24 cellular contexts compared by ENCODE assay signal in the genomic region with DNA sequence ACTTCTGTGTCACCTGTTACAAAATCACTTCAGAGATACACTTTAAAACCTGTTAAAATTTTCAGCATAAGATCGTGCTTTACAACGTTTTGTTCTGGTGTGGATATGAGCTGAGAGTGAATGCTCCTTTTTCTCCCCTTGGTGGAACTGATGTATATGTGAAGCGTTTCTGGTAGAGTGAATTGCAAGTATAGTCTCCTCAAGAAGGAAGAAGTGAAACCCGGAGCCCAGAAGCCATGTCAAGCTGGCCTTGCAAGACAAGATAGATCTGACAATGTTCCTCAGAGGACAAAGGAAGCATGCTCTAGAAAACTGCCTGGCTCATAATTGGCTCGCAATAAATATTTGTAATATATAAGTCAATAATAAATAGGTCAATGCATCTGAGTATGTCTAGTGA. TPM values are rescaled to one million over a fixed set of nuclear protein-coding genes. Genes with fewer than 3 reads are reported as not detected.
DNase-seq lines count a peak whose midpoint lies in the region; ATAC-seq and TF ChIP-seq lines count a peak whose summit lies in the region.
"Had no signal": no experiment of that assay in that cellular context is flagged by ENCODE, and none has a peak within 500 bp of the region (broad histone marks: within the 10 kb centered on the region; RNA-seq: fewer than 3 reads in every experiment).

No MANE protein-coding gene starts in this region.

- in situ Hi-C loops in brain microvascular endothelial cell (cut with HindIII; ENCODE audit: low pct_ligation_motif_present, low sequenced_read_pairs): no loop called here

- H3K79me2 ChIP-seq in OCI-LY7 (ENCODE audit: insufficient read depth, low read depth, low read length): no peaks in the 10 kb centered on the region

- DNase-seq in GM10248 (ENCODE audit: extremely low spot score): peak; percentile 10
- DNase-seq in OCI-LY7 (ENCODE audit: low spot score): peak; percentile 26
- DNase-seq in stimulated activated CD4-positive, alpha-beta T cell treated with anti-CD3 and anti-CD28 coated beads, Interleukin-4, amount 100 ng/mL, for 4 hours: no peak
- DNase-seq in left lobe of liver (ENCODE audit: low spot score): no peak
- DNase-seq in brain microvascular endothelial cell: no peak
- DNase-seq: activated CD4-positive, CD25-positive, alpha-beta regulatory T cell; activated CD8-positive, alpha-beta T cell treated with anti-CD3 and anti-CD28 coated beads, Interleukin-2, amount 10 ng/mL, durations not matched to agents 7 days and 5 days; activated naive CD4-positive, alpha-beta T cell treated with Interleukin-2 at 50 U/mL for 16 hours; activated T-cell treated with anti-CD3 and anti-CD28 coated beads, Interleukin-2, amount 50 U/mL, for 24 hours; amygdala; C1 segment of cervical spinal cord; dermis blood vessel endothelial cell; GM23248; left lung; midbrain; NCI-H187; sigmoid colon; T-helper 9 cell had no signal

- no TSS peak for BruUV-seq in OCI-LY7 (replicated peaks; lab: Mats Ljungman, UMichigan)

- no peaks in the 10 kb centered on the region for H4K20me1 ChIP-seq in OCI-LY7 (ENCODE audit: insufficient read depth, low read length)

- CTCF ChIA-PET in GM10248 (lab: Yijun Ruan, JAX): interaction anchor here (1.1 kb wide), 1 partner anchor 12 kb away, joined by 3 read pairs; no protein-coding TSS in a partner anchor
- CTCF ChIA-PET in OCI-LY7 (lab: Charles Lee; ENCODE audit: unreplicated experiment): no interaction called here

- H3K27ac ChIP-seq in OCI-LY7 (ENCODE audit: low read depth, low read length, poor library complexity, severe bottlenecking) (no peak overlapping the region), brain microvascular endothelial cell (no peak overlapping the region)
- H3K27ac ChIP-seq: GM23248, left lung, sigmoid colon had no signal

- POLR2A ChIA-PET in GM10248 (lab: Yijun Ruan, JAX) (no interaction called here), OCI-LY7 (lab: Charles Lee) (interaction anchor here (0.9 kb wide), 1 partner anchor 11 kb away, joined by 3 read pairs; no protein-coding TSS in a partner anchor)

- no peaks in the 10 kb centered on the region for H3K9me2 ChIP-seq in OCI-LY7 (ENCODE audit: insufficient read depth, low read length)

- H2AFZ ChIP-seq in OCI-LY7 (ENCODE audit: low read length): no peak overlapping the region
- H2AFZ ChIP-seq: GM23248 had no signal

- H3K36me3 ChIP-seq in OCI-LY7 (ENCODE audit: insufficient read depth, low read length) (no peaks in the 10 kb centered on the region), brain microvascular endothelial cell (replicated peaks) (no peaks in the 10 kb centered on the region)
- H3K36me3 ChIP-seq: left lung, sigmoid colon had no signal

- ATAC-seq in GM21360 (IDR thresholded peaks at IDR 0.05; ENCODE audit: unreplicated experiment) (peak; percentile 79), HG03565 (IDR thresholded peaks at IDR 0.05; ENCODE audit: unreplicated experiment) (peak; percentile 32), GM21515 (IDR thresholded peaks at IDR 0.05; ENCODE audit: unreplicated experiment) (no peak), left lobe of liver (no peak)
- ATAC-seq: activated CD8-positive, alpha-beta T cell treated with anti-CD3 and anti-CD28 coated beads, Interleukin-2, amount 10 ng/mL, durations not matched to agents 7 days and 5 days; left lung; SK-N-SH treated with all-trans-retinoic acid at 6 μM for 48 hours had no signal

- TF ChIP-seq CTCF in GM10248 (IDR thresholded peaks at IDR 0.05; ENCODE audit: control extremely low read depth, extremely low read depth, low read depth, missing control alignments) (no peak), OCI-LY7 (conservative IDR thresholded peaks at IDR 0.05; ENCODE audit: low read length) (no peak), brain microvascular endothelial cell (IDR thresholded peaks at IDR 0.05; ENCODE audit: low read depth, low read length, missing control alignments) (no peak)

- no peaks in the 10 kb centered on the region for H3K9me3 ChIP-seq in OCI-LY7 (ENCODE audit: low read length)
- H3K9me3 ChIP-seq: left lung, sigmoid colon had no signal

- no peaks in the 10 kb centered on the region for H3K27me3 ChIP-seq in brain microvascular endothelial cell (replicated peaks)
- H3K27me3 ChIP-seq: left lung, sigmoid colon had no signal

- intact Hi-C loops in OCI-LY7 (cut with micrococcal nuclease; ENCODE audit: unreplicated experiment): no loop called here

- no peak overlapping the region for H3K4me3 ChIP-seq in OCI-LY7 (ENCODE audit: low read depth, low read length, poor library complexity, severe bottlenecking)
- no peak overlapping the region for H3K4me3 ChIP-seq in brain microvascular endothelial cell (ENCODE audit: low read depth, low read length)
- H3K4me3 ChIP-seq: GM23248, left lung, sigmoid colon had no signal

- H3K4me1 ChIP-seq in OCI-LY7 (ENCODE audit: insufficient read depth, low read length, poor library complexity, severe bottlenecking): no peaks in the 10 kb centered on the region
- H3K4me1 ChIP-seq: left lung, sigmoid colon had no signal

- H3K4me2 ChIP-seq in OCI-LY7 (ENCODE audit: low read length): no peak overlapping the region

RNA-seq across cellular contexts. Expression of a gene that starts 23.6 kb away (rescaled TPM):
- not detected in 2 replicates for total RNA-seq in OCI-LY7 (2014; rRNA removed; shearing (Covaris generic))
- total RNA-seq in OCI-LY7 (2022) (not detected in 2 replicates), left lobe of liver (0.15 TPM)
- total RNA-seq: activated CD8-positive, alpha-beta T cell treated with anti-CD3 and anti-CD28 coated beads, Interleukin-2, amount 10 ng/mL, durations not matched to agents 7 days and 5 days; dermis blood vessel endothelial cell; endothelial cell of umbilical vein; G401; GM23248 had no signal

Comparison
In these comparisons a context has a peak if more than half of its experiments do, and no peak if none do; other contexts are left out.
1. DNase-seq: peak in GM10248 (single experiment) and OCI-LY7 (single experiment); none in stimulated activated CD4-positive, alpha-beta T cell treated with anti-CD3 and anti-CD28 coated beads, Interleukin-4, amount 100 ng/mL, for 4 hours (0 of 2), left lobe of liver (single experiment) and brain microvascular endothelial cell (single experiment).
2. ATAC-seq: peak in GM21360 (single experiment) and HG03565 (single experiment); none in GM21515 (single experiment) and left lobe of liver (single experiment).